In the genomic region with DNA sequence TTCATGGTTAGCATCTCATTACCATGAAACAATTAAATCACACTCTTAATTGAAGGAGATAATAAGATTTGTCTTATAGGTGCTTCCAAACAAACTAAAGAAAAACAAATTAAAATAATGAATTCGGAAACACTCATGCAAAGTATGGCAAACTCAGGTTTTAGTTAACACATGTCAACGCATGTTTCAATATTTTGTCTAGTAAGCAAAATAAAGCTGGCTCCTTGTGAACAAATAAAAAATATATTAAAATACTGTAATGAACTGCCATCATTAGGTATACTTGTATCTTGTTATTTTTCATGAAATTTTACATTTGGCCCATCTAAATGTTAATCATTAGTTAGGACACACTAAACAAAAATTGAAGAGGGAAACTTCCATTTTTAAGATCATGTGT, we compare ENCODE assay signal across 17 cellular contexts.
DNase-seq lines count a peak whose midpoint lies in the region; TF ChIP-seq lines count a peak whose summit lies in the region.
"Had no signal": no experiment of that assay in that cellular context is flagged by ENCODE, and none has a peak within 500 bp of the region (broad histone marks: within the 10 kb centered on the region; RNA-seq: fewer than 3 reads in every experiment).

No MANE protein-coding gene starts in this region.

- peak overlapping the region; percentile 91 for H3K4me2 ChIP-seq in PC-9

- no peak for DNase-seq in PC-9
- DNase-seq in choroid plexus epithelial cell (ENCODE audit: low read depth) = no peak
- DNase-seq in kidney epithelial cell (ENCODE audit: low read depth) = no peak
- DNase-seq in NCI-H1930 (lab: John Stamatoyannopoulos, UW) = no peak
- DNase-seq in midbrain (lab: John Stamatoyannopoulos, UW) = no peak
- DNase-seq in activated CD4-positive, alpha-beta T cell treated with anti-CD3 and anti-CD28 coated beads for 1 hour = no peak
- DNase-seq: activated CD4-positive, alpha-beta T cell treated with anti-CD3 and anti-CD28 coated beads for 48 hours; mesenchymal stem cell; NCI-H187; NCI-H524 treated with DMSO at 0.1 percent for 48 hours; sigmoid colon; stimulated activated CD4-positive, alpha-beta T cell treated with anti-CD3 and anti-CD28 coated beads, Interleukin-2, amount 100 ng/mL, for 24 hours; T-helper 9 cell; testis had no signal

- H2AFZ ChIP-seq in PC-9 = no peak overlapping the region

- H3K9me3 ChIP-seq in PC-9 (ENCODE audit: insufficient read depth, low read depth) = no peaks in the 10 kb centered on the region
- H3K9me3 ChIP-seq in subcutaneous abdominal adipose tissue (ENCODE audit: control insufficient read depth in 5 of 5, low read length in 5 of 5) = peaks cover 0 to 6% (median 0%) of the 10 kb centered on the region in 5 donors
- H3K9me3 ChIP-seq: neutrophil, sigmoid colon, SJSA1, testis had no signal

- no peaks in the 10 kb centered on the region for H3K27me3 ChIP-seq in PC-9 (ENCODE audit: insufficient read depth, low read depth)
- H3K27me3 ChIP-seq in kidney epithelial cell (ENCODE audit: control insufficient read depth, insufficient read depth, low read length) = no peaks in the 10 kb centered on the region
- peaks cover 21 to 49% (median 40%) of the 10 kb centered on the region in 5 donors for H3K27me3 ChIP-seq in subcutaneous abdominal adipose tissue (ENCODE audit: control insufficient read depth in 5 of 5, insufficient read depth in 4 of 5, low read length in 5 of 5)
- H3K27me3 ChIP-seq: SJSA1 had no signal

- no peaks in the 10 kb centered on the region for H3K9me2 ChIP-seq in PC-9 (ENCODE audit: insufficient read depth)

- TF ChIP-seq CTCF in PC-9 (conservative IDR thresholded peaks at IDR 0.05) (no peak), choroid plexus epithelial cell (conservative IDR thresholded peaks at IDR 0.05; ENCODE audit: low read depth, low read length) (no peak), kidney epithelial cell (IDR thresholded peaks at IDR 0.05; ENCODE audit: insufficient read depth, low read length, poor library complexity, severe bottlenecking) (no peak)

- peak overlapping the region in 1 of 5 donors; percentile 40 for H3K9ac ChIP-seq in subcutaneous abdominal adipose tissue (ENCODE audit: low read length in 5 of 5)

- POLR2A ChIA-PET in PC-9 (lab: Charles Lee; ENCODE audit: unreplicated experiment) = no interaction called here

- H3K36me3 ChIP-seq in PC-9 (ENCODE audit: low read depth) = peaks cover 19% of the 10 kb centered on the region; the same call in 1 of the 2 replicates
- no peaks in the 10 kb centered on the region for H3K36me3 ChIP-seq in kidney epithelial cell (ENCODE audit: control insufficient read depth, insufficient read depth, low read length)
- no peaks in the 10 kb centered on the region for H3K36me3 ChIP-seq in subcutaneous abdominal adipose tissue (ENCODE audit: control insufficient read depth in 5 of 5, insufficient read depth in 5 of 5, low read length in 5 of 5)
- H3K36me3 ChIP-seq: neutrophil, sigmoid colon had no signal

- peak overlapping the region; percentile 91 for H3K4me3 ChIP-seq in PC-9
- peak overlapping the region; percentile 77 for H3K4me3 ChIP-seq in choroid plexus epithelial cell (ENCODE audit: low read depth, low read length)
- H3K4me3 ChIP-seq in kidney epithelial cell (ENCODE audit: low read depth, low read length) = peak overlapping the region; percentile 95
- peak overlapping the region in 3 of 5 donors; percentile 62 to 70 (median 69) for H3K4me3 ChIP-seq in subcutaneous abdominal adipose tissue (ENCODE audit: low read depth in 1 of 5, low read length in 5 of 5)
- H3K4me3 ChIP-seq: sigmoid colon, testis had no signal

- no TSS peak for BruUV-seq in PC-9 (replicated peaks; lab: Mats Ljungman, UMichigan)

- intact Hi-C loops in PC-9 (cut with micrococcal nuclease; ENCODE audit: unreplicated experiment) = loop anchor here (10.0 kb wide), 1 partner anchor 929 kb away; no protein-coding TSS in a partner anchor

- CTCF ChIA-PET in PC-9 (lab: Charles Lee) = interaction anchor here (0.7 kb wide), 1 partner anchor 61 kb away, joined by 4 read pairs; no protein-coding TSS in a partner anchor

- H3K4me1 ChIP-seq in PC-9 (replicated peaks; ENCODE audit: insufficient read depth) = peaks cover 29% of the 10 kb centered on the region
- peaks cover 0 to 21% (median 18%) of the 10 kb centered on the region in 5 donors for H3K4me1 ChIP-seq in subcutaneous abdominal adipose tissue (ENCODE audit: control insufficient read depth in 5 of 5, insufficient read depth in 5 of 5, low read length in 5 of 5)

- H3K79me2 ChIP-seq in PC-9 (ENCODE audit: low read depth) = peaks cover 41% of the 10 kb centered on the region

- H3F3A ChIP-seq in PC-9 (ENCODE audit: insufficient read depth, low read depth) = peaks cover 16% of the 10 kb centered on the region

- H3K27ac ChIP-seq in PC-9 = no peak overlapping the region
- H3K27ac ChIP-seq in subcutaneous abdominal adipose tissue (ENCODE audit: low read depth, low read length) = peak overlapping the region; percentile 78
- H3K27ac ChIP-seq: neutrophil, sigmoid colon, SJSA1, testis had no signal

- H4K20me1 ChIP-seq in PC-9 (ENCODE audit: insufficient read depth) = no peaks in the 10 kb centered on the region
